12 cellular contexts compared by ENCODE assay signal in the genomic region with DNA sequence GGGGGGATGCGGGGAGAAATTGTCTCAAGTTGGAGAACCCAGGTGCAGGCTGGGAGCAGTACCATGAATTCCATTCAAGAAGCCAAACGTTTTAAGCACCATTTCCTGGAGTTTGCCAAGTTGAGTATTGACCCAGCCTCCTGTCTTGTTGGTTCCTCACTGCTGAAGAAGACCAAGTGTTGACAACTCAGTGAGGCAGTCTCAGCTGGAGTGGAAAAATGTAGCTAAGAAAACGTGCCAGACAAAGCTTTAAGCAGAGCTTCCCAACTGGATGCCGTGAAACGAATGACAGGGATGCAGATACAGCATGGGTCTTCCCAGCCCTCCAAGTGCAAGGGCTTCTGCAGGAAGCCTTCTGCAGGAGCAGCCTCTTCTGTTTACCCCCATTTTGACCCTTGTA. TPM values are rescaled to one million over a fixed set of nuclear protein-coding genes. Genes with fewer than 3 reads are reported as not detected.
DNase-seq lines count a peak whose midpoint lies in the region; FAIRE-seq and TF ChIP-seq lines count a peak whose summit lies in the region.
"Had no signal": no experiment of that assay in that cellular context is flagged by ENCODE, and none has a peak within 500 bp of the region (broad histone marks: within the 10 kb centered on the region; RNA-seq: fewer than 3 reads in every experiment).

No MANE protein-coding gene starts in this region.

- intact Hi-C loops in PC-9 (cut with micrococcal nuclease; ENCODE audit: unreplicated experiment) (no loop called here), sigmoid colon (cut with DNase I) (loop anchor here (2.0 to 10.0 kb wide), 2 partner anchors 22 to 302 kb away; partner anchors contain the start of gene NAB1)

- peak; percentile 46 for FAIRE-seq in GM12892 (lab: Jason Lieb, UNC)

- H3K9ac ChIP-seq in fibroblast of lung (ENCODE audit: insufficient read depth, low read length) = no peak overlapping the region

- no peaks in the 10 kb centered on the region; the same call in 1 of the 2 replicates for H3F3A ChIP-seq in PC-9 (ENCODE audit: insufficient read depth, low read depth)

- no peaks in the 10 kb centered on the region for H3K9me2 ChIP-seq in PC-9 (ENCODE audit: insufficient read depth)

- no peak overlapping the region for H3K27ac Mint-ChIP-seq in endothelial cell (ENCODE audit: unreplicated experiment)
- H3K27ac Mint-ChIP-seq: H9 had no signal

- H3K4me3 ChIP-seq in PC-9 (no peak overlapping the region), fibroblast of lung (replicated peaks in 1 of 4; ENCODE audit: control extremely low read depth in 1 of 4, insufficient read depth in 1 of 4, low read depth in 3 of 4, low read length in 4 of 4) (no peak overlapping the region), sigmoid colon (peak overlapping the region in 1 of 4 donors; percentile 85)

- TF ChIP-seq CTCF in PC-9 (conservative IDR thresholded peaks at IDR 0.05) (no peak), fibroblast of lung (conservative IDR thresholded peaks at IDR 0.05 in 1 of 2, IDR thresholded peaks at IDR 0.05 in 1 of 2; ENCODE audit: low read depth in 1 of 2, low read length in 2 of 2) (no peak), sigmoid colon (IDR thresholded peaks at IDR 0.05) (no peak), endothelial cell (IDR thresholded peaks at IDR 0.05; ENCODE audit: unreplicated experiment) (no peak)

- TSS peak; percentile 80 for BruUV-seq in PC-9 (replicated peaks; lab: Mats Ljungman, UMichigan)

- CTCF ChIA-PET in PC-9 (lab: Charles Lee) = no interaction called here

- H3K4me1 ChIP-seq in PC-9 (replicated peaks; ENCODE audit: insufficient read depth) = peaks cover 12% of the 10 kb centered on the region
- H3K4me1 ChIP-seq in fibroblast of lung (ENCODE audit: control insufficient read depth, extremely low read depth, insufficient read depth, low read length) = no peaks in the 10 kb centered on the region
- peaks cover 0 to 29% (median 18%) of the 10 kb centered on the region in 4 donors for H3K4me1 ChIP-seq in sigmoid colon

- H3K4me1 Mint-ChIP-seq in endothelial cell (ENCODE audit: unreplicated experiment) = peaks cover 7% of the 10 kb centered on the region

- DNase-seq in GM12892 (ENCODE audit: insufficient read length) (no peak), PC-9 (no peak), fibroblast of lung (ENCODE audit: low read depth in 2 of 2) (no peak), sigmoid colon (no peak), endothelial cell (ENCODE audit: low spot score) (no peak), germinal center (ENCODE audit: low spot score) (no peak), HK-2 (ENCODE audit: unreplicated experiment) (no peak), mesenteric fat pad (ENCODE audit: low spot score) (no peak)
- DNase-seq: SHP77 treated with DMSO at 0.1 percent for 48 hours had no signal

- H3K79me2 ChIP-seq in PC-9 (ENCODE audit: low read depth) (no peaks in the 10 kb centered on the region), fibroblast of lung (ENCODE audit: control insufficient read depth, insufficient read depth, low read length) (peaks cover 22% of the 10 kb centered on the region)

- H3K27ac ChIP-seq in PC-9 (no peak overlapping the region), fibroblast of lung (ENCODE audit: insufficient read depth, low read length) (no peak overlapping the region), sigmoid colon (peak overlapping the region; percentile 91 to 94 (median 94))
- H3K27ac ChIP-seq: brain microvascular endothelial cell had no signal

- H3K4me2 ChIP-seq in PC-9 (no peak overlapping the region), fibroblast of lung (ENCODE audit: extremely low read depth, insufficient read depth, low read length) (no peak overlapping the region)

- TF ChIP-seq POLR2A in GM12892 (IDR thresholded peaks at IDR 0.05; ENCODE audit: low read depth, low read length) = no peak
- TF ChIP-seq POLR2A in sigmoid colon (IDR thresholded peaks at IDR 0.05) = no peak

- H3K36me3 Mint-ChIP-seq in endothelial cell (ENCODE audit: low read depth, unreplicated experiment) = no peaks in the 10 kb centered on the region

- no peaks in the 10 kb centered on the region for H3K9me3 ChIP-seq in PC-9 (ENCODE audit: insufficient read depth, low read depth)
- H3K9me3 ChIP-seq in fibroblast of lung (ENCODE audit: control insufficient read depth, insufficient read depth, low read depth, low read length) = no peaks in the 10 kb centered on the region
- no peaks in the 10 kb centered on the region for H3K9me3 ChIP-seq in sigmoid colon

- POLR2A ChIA-PET in PC-9 (lab: Charles Lee; ENCODE audit: unreplicated experiment) = interaction anchor here (0.7 kb wide), 1 partner anchor 165 kb away, joined by 5 read pairs; no protein-coding TSS in a partner anchor

- H3K4me3 Mint-ChIP-seq in endothelial cell (ENCODE audit: unreplicated experiment) = no peak overlapping the region

- no peaks in the 10 kb centered on the region for H3K9me3 Mint-ChIP-seq in endothelial cell (ENCODE audit: unreplicated experiment)
- H3K9me3 Mint-ChIP-seq: activated CD8-positive, alpha-beta T cell treated with anti-CD3 and anti-CD28 coated beads for 36 hours; H9 had no signal

- no peaks in the 10 kb centered on the region for H4K20me1 ChIP-seq in PC-9 (ENCODE audit: insufficient read depth)
- no peaks in the 10 kb centered on the region for H4K20me1 ChIP-seq in fibroblast of lung (ENCODE audit: control insufficient read depth, extremely low read depth, insufficient read depth, low read length)

- H3K27me3 ChIP-seq in PC-9 (ENCODE audit: insufficient read depth, low read depth) = no peaks in the 10 kb centered on the region
- H3K27me3 ChIP-seq in fibroblast of lung (ENCODE audit: control insufficient read depth, insufficient read depth, low read length) = no peaks in the 10 kb centered on the region
- no peaks in the 10 kb centered on the region for H3K27me3 ChIP-seq in sigmoid colon
- H3K27me3 ChIP-seq: brain microvascular endothelial cell had no signal

- no peak overlapping the region for H2AFZ ChIP-seq in PC-9
- H2AFZ ChIP-seq in fibroblast of lung (ENCODE audit: low read length) = peak overlapping the region; percentile 22

- peaks cover 2% of the 10 kb centered on the region for H3K27me3 Mint-ChIP-seq in endothelial cell (ENCODE audit: unreplicated experiment)

- H3K36me3 ChIP-seq in PC-9 (ENCODE audit: low read depth) (no peaks in the 10 kb centered on the region), fibroblast of lung (ENCODE audit: control insufficient read depth, insufficient read depth, low read length) (no peaks in the 10 kb centered on the region), sigmoid colon (no peaks in the 10 kb centered on the region)
- H3K36me3 ChIP-seq: brain microvascular endothelial cell had no signal

- no peak for TF ChIP-seq EP300 in sigmoid colon (IDR thresholded peaks at IDR 0.05)

- 69% methylated on average over 5 of the region's 5 CpGs for WGBS in sigmoid colon, 2 donors

RNA-seq across cellular contexts. Expression of gene INPP1, which starts 0.8 kb away (rescaled TPM):
- 10.7 TPM for polyA plus RNA-seq in GM12892 (2012; ENCODE audit: missing spikeins)
- 7.1 and 9.5 TPM in 2 replicates for total RNA-seq in PC-9 (2021)
- 13.4 and 14.0 TPM in 2 replicates for total RNA-seq in fibroblast of lung
- polyA plus RNA-seq in fibroblast of lung = 16.4 and 17.6 TPM in 2 replicates
- 21.2 and 28.7 TPM in 2 replicates for polyA plus RNA-seq in fibroblast of lung (2012)
- polyA minus RNA-seq in fibroblast of lung (ENCODE audit: low replicate concordance) = 1.7 and 10.3 TPM in 2 replicates
- total RNA-seq in sigmoid colon = 10 to 100 TPM; 12.5 to 19.9 (median 15.5) TPM
- polyA plus RNA-seq in sigmoid colon = 10 to 100 TPM; 27.8 to 46.2 (median 28.8) TPM
- total RNA-seq in endothelial cell (ENCODE audit: unreplicated experiment) = 11.7 TPM
- total RNA-seq in mesenteric fat pad = 27.6 TPM

RNA-seq across cellular contexts. Expression of gene HIBCH, which starts 23.0 kb away (rescaled TPM):
- polyA plus RNA-seq in GM12892 (2012; ENCODE audit: missing spikeins) = 26.6 TPM
- total RNA-seq in PC-9 (2021) = 14.7 and 17.4 TPM in 2 replicates
- 16.2 and 19.2 TPM in 2 replicates for total RNA-seq in fibroblast of lung
- 13.4 and 14.9 TPM in 2 replicates for polyA plus RNA-seq in fibroblast of lung
- 14.1 and 15.0 TPM in 2 replicates for polyA plus RNA-seq in fibroblast of lung (2012)
- polyA minus RNA-seq in fibroblast of lung (ENCODE audit: low replicate concordance) = 0.30 TPM in 1 of 2 replicates, not detected in the other
- 10 to 100 TPM; 18.1 to 21.6 (median 19.0) TPM for total RNA-seq in sigmoid colon
- polyA plus RNA-seq in sigmoid colon = 10 to 100 TPM; 37.2 to 45.8 (median 42.6) TPM
- 29.8 TPM for total RNA-seq in endothelial cell (ENCODE audit: unreplicated experiment)
- 39.3 TPM for total RNA-seq in mesenteric fat pad

Comparison
In these comparisons a context has a peak if more than half of its experiments do, and no peak if none do; other contexts are left out.
1. H3K27ac ChIP-seq: peak in sigmoid colon (4 of 4); none in PC-9 (single experiment) and fibroblast of lung (single experiment).